In genomic region chr14:91257328-91258020, GRCh38 we compare ENCODE assay signal across 1 cellular context.
TF ChIP-seq lines count a peak whose summit lies in the region.

No MANE protein-coding gene starts in this region.

TF ChIP-seq in IMR-90, 13 proteins besides CTCF, POLR2A, EP300 and RAD21:
- TF ChIP-seq SMC3 (IDR thresholded peaks at IDR 0.05; ENCODE audit: low read depth, low read length) = no peak
- no peak for TF ChIP-seq RFX5 (IDR thresholded peaks at IDR 0.05; ENCODE audit: low read depth, low read length)
- no peak for TF ChIP-seq MAFK (IDR thresholded peaks at IDR 0.05; ENCODE audit: low read depth, low read length)
- no peak for TF ChIP-seq FOS (IDR thresholded peaks at IDR 0.05; ENCODE audit: low read depth, low read length)
- no peak for TF ChIP-seq MAZ (IDR thresholded peaks at IDR 0.05; ENCODE audit: borderline replicate concordance, low read depth, low read length)
